1 cellular context compared by ENCODE assay signal in the genomic region with DNA sequence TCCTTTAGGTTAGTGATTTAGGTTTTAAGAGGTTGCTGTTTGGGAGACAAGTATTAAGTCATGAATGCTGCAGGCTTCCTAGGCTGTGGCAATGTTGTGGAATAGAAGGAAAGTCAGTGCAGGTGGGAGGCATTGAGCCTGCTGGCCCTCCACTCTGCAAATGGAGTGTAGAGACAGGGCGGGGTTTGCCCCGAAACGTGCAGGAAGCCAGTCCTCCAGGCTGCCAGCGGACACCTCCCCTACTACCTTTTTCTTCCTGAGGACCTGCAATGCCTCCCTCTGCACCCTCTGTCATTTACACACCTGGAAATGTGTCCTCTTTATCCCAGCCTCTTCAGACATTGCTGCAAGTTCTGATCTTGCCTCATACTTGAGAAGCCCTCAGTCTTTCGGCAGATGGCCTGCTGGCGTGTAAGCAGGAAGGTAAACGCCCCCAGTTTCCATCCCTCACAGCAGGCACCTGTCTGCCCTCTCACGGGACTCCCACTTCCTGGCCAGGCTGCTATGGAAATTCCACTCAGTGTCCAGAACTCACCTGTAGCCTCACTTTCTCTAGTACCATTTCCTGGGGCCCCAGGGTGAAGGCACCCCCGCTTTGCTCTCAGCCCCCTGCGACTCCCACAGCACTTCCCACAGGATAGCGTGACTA.
TF ChIP-seq lines count a peak whose summit lies in the region.

No MANE protein-coding gene starts in this region.

TF ChIP-seq in GM12878, 131 proteins besides CTCF, POLR2A, EP300 and RAD21 (continued from another document):
- TF ChIP-seq EED (IDR thresholded peaks at IDR 0.05; ENCODE audit: low read depth) = peak; percentile 70; the same call in 1 of the 2 replicates
- TF ChIP-seq YY1 (IDR thresholded peaks at IDR 0.05; ENCODE audit: low read depth, low read length) = no peak
- TF ChIP-seq, protein P1, sequence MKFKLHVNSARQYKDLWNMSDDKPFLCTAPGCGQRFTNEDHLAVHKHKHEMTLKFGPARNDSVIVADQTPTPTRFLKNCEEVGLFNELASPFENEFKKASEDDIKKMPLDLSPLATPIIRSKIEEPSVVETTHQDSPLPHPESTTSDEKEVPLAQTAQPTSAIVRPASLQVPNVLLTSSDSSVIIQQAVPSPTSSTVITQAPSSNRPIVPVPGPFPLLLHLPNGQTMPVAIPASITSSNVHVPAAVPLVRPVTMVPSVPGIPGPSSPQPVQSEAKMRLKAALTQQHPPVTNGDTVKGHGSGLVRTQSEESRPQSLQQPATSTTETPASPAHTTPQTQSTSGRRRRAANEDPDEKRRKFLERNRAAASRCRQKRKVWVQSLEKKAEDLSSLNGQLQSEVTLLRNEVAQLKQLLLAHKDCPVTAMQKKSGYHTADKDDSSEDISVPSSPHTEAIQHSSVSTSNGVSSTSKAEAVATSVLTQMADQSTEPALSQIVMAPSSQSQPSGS (IDR thresholded peaks at IDR 0.05; ENCODE audit: low read length) = no peak
- TF ChIP-seq MEF2A (IDR thresholded peaks at IDR 0.05; ENCODE audit: insufficient read depth, low read depth, low read length) = no peak
- peak; percentile 32; the same call in 1 of the 2 replicates for TF ChIP-seq NFIC (IDR thresholded peaks at IDR 0.05; ENCODE audit: low read depth, low read length)
- TF ChIP-seq TCF3 (IDR thresholded peaks at IDR 0.05; ENCODE audit: borderline replicate concordance, insufficient read depth, low read depth, low read length) = peak; percentile 87
- no peak for TF ChIP-seq SREBF2 (IDR thresholded peaks at IDR 0.05; ENCODE audit: low read length)
- peak in 1 of 2 experiments; percentile 73; a peak in 1 of 4 replicates for TF ChIP-seq BHLHE40 (IDR thresholded peaks at IDR 0.05; ENCODE audit: borderline replicate concordance in 1 of 2, low read depth in 2 of 2, low read length in 1 of 2)
- TF ChIP-seq MEF2B (IDR thresholded peaks at IDR 0.05; ENCODE audit: partially characterized antibody, poor library complexity, severe bottlenecking) = no peak
- TF ChIP-seq BCL11A (IDR thresholded peaks at IDR 0.05; ENCODE audit: low read depth, low read length) = peak; percentile 41; the same call in 1 of the 2 replicates
- TF ChIP-seq CREM (IDR thresholded peaks at IDR 0.05; ENCODE audit: low read depth) = peak; percentile 56; the same call in 1 of the 2 replicates
- no peak for TF ChIP-seq SMAD1 (IDR thresholded peaks at IDR 0.05; ENCODE audit: low read depth, partially characterized antibody)
- TF ChIP-seq NBN (IDR thresholded peaks at IDR 0.05) = no peak
- peak; percentile 85 for TF ChIP-seq TCF12 (IDR thresholded peaks at IDR 0.05; ENCODE audit: low read depth, low read length)
- TF ChIP-seq NRF1 (conservative IDR thresholded peaks at IDR 0.05; ENCODE audit: low read depth, low read length) = no peak
- peak in 1 of 2 experiments; percentile 11; a peak in 1 of 4 replicates for TF ChIP-seq IKZF2 (IDR thresholded peaks at IDR 0.05)
- no peak for TF ChIP-seq HDAC2 (IDR thresholded peaks at IDR 0.05)
- no peak for TF ChIP-seq JUND (IDR thresholded peaks at IDR 0.05; ENCODE audit: low read depth, low read length)
- TF ChIP-seq TBL1XR1 (IDR thresholded peaks at IDR 0.05; ENCODE audit: low read depth, low read length) = no peak
- TF ChIP-seq NR2F1 (conservative IDR thresholded peaks at IDR 0.05) = no peak
- no peak for TF ChIP-seq SREBF1 (IDR thresholded peaks at IDR 0.05; ENCODE audit: low read length)
- no peak for TF ChIP-seq SIN3A (IDR thresholded peaks at IDR 0.05; ENCODE audit: low read depth, low read length)
- TF ChIP-seq EGR1 (IDR thresholded peaks at IDR 0.05; ENCODE audit: borderline replicate concordance in 1 of 2, low read depth in 2 of 2, low read length in 2 of 2) = peak in 1 of 2 experiments; percentile 33; a peak in 1 of 3 replicates
- peak; percentile 42; the same call in 1 of the 2 replicates for TF ChIP-seq FOXM1 (IDR thresholded peaks at IDR 0.05; ENCODE audit: low read depth, low read length)
